Comparison of ENCODE assay signal across 14 cellular contexts in the genomic region with DNA sequence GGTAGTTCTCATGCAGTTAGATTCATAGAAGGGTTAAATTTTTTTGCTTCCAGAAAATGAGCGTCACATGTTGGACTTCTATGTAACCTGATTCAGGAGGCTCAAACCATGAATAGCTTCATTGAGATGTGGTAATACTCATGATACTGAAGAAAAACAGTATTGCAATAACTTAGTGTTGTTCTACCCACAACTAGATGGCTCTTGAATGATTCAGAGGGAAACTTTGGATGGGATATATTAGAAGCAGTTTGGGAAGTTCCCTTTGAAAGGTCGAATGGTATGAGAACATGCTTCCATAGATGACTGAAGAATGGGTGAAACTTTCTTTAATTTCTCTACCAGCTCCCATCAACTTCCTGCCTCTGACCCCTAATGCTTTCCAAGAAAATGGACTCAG.
DNase-seq lines count a peak whose midpoint lies in the region; ATAC-seq and TF ChIP-seq lines count a peak whose summit lies in the region.
"Had no signal": no experiment of that assay in that cellular context is flagged by ENCODE, and none has a peak within 500 bp of the region (broad histone marks: within the 10 kb centered on the region; RNA-seq: fewer than 3 reads in every experiment).

No MANE protein-coding gene starts in this region.

- no peaks in the 10 kb centered on the region for H3K79me2 ChIP-seq in mesendoderm (ENCODE audit: control insufficient read depth, insufficient read depth, low read length)

- peak overlapping the region; percentile 98 for H2BK5ac ChIP-seq in IMR-90 (ENCODE audit: low read depth, low read length, poor library complexity, severe bottlenecking)
- H2BK5ac ChIP-seq in mesendoderm (ENCODE audit: low read length) = no peak overlapping the region

- no peak for TF ChIP-seq CTCF in AG10803 (conservative IDR thresholded peaks at IDR 0.05; ENCODE audit: low read length)
- TF ChIP-seq CTCF in IMR-90 (conservative IDR thresholded peaks at IDR 0.05; ENCODE audit: low read depth, low read length) = no peak
- TF ChIP-seq CTCF in mucosa of descending colon (IDR thresholded peaks at IDR 0.05) = no peak

- H3K4me1 ChIP-seq in IMR-90 (ENCODE audit: control insufficient read depth, insufficient read depth, low read length) = peaks cover 23% of the 10 kb centered on the region; the same call in 1 of the 2 replicates
- no peaks in the 10 kb centered on the region for H3K4me1 ChIP-seq in mucosa of descending colon (ENCODE audit: low read depth)
- H3K4me1 ChIP-seq in mesendoderm (ENCODE audit: control insufficient read depth, low read depth, low read length) = no peaks in the 10 kb centered on the region

- H3K56ac ChIP-seq in IMR-90 (ENCODE audit: extremely low read depth, insufficient read depth, low read length) (peak overlapping the region; percentile 42; the same call in 1 of the 2 replicates), mesendoderm (ENCODE audit: low read length) (no peak overlapping the region)

- H3K4ac ChIP-seq in IMR-90 (ENCODE audit: low read depth, low read length) (peak overlapping the region; percentile 95), mesendoderm (ENCODE audit: low read depth, low read length) (no peak overlapping the region)

- H3K9me1 ChIP-seq in IMR-90 (ENCODE audit: insufficient read depth, low read length) = peaks cover 17% of the 10 kb centered on the region

- no peak overlapping the region for H3K9ac ChIP-seq in IMR-90 (ENCODE audit: low read depth, low read length)
- H3K9ac ChIP-seq in mesendoderm (ENCODE audit: low read length) = no peak overlapping the region

- in situ Hi-C loops in IMR-90 (cut with MboI; ENCODE audit: low sequenced_read_pairs) = no loop called here

- TF ChIP-seq RAD21 in IMR-90 (IDR thresholded peaks at IDR 0.05; ENCODE audit: low read length) = no peak

- H3K4me3 ChIP-seq in AG10803 (ENCODE audit: low read length) = no peak overlapping the region
- H3K4me3 ChIP-seq in IMR-90 (ENCODE audit: insufficient read depth, low read depth, low read length) = no peak overlapping the region
- no peak overlapping the region for H3K4me3 ChIP-seq in mucosa of descending colon
- no peak overlapping the region for H3K4me3 ChIP-seq in mesendoderm (ENCODE audit: low read length)
- H3K4me3 ChIP-seq: cardiac muscle cell had no signal

- H3K27ac ChIP-seq in IMR-90 (ENCODE audit: insufficient read depth, low read length) (peak overlapping the region; percentile 81), mesendoderm (ENCODE audit: low read depth, low read length) (no peak overlapping the region)
- H3K27ac ChIP-seq: cardiac muscle cell had no signal

- POLR2A ChIA-PET in IMR-90 (lab: Charles Lee; ENCODE audit: unreplicated experiment) = no interaction called here

- WGBS in IMR-90 (ENCODE audit: extremely low coverage in 2 of 2, insufficient read length in 1 of 2), 2 experiments = no CpG with 5 or more reads among the region's 2 CpGs
- WGBS in mesendoderm (ENCODE audit: extremely low coverage, insufficient coverage, low lambda C conversion rate) = no CpG with 5 or more reads among the region's 2 CpGs

- no TSS peak for BruUV-seq in IMR-90 (replicated peaks; lab: Mats Ljungman, UMichigan)

- CTCF ChIA-PET in IMR-90 (lab: Yijun Ruan, JAX) = interaction anchor here (0.6 to 1.3 kb wide), 3 partner anchors 19 to 190 kb away, joined by 3 to 4 read pairs (median 3); no protein-coding TSS in a partner anchor

- H3K79me1 ChIP-seq in IMR-90 (ENCODE audit: low read depth in 1 of 2, low read length in 2 of 2) = no peaks in the 10 kb centered on the region
- H3K79me1 ChIP-seq in mesendoderm (ENCODE audit: low read length) = no peaks in the 10 kb centered on the region

- H2AK5ac ChIP-seq in IMR-90 (ENCODE audit: low read depth, low read length) (0 out of 2 replicates have a peak overlapping the region, but pooled peaks have one; percentile 28), mesendoderm (ENCODE audit: low read length) (no peak overlapping the region)

- H2AFZ ChIP-seq in IMR-90 (replicated peaks; ENCODE audit: low read length, poor library complexity) = no peak overlapping the region

- no peaks in the 10 kb centered on the region for H4K20me1 ChIP-seq in IMR-90 (ENCODE audit: insufficient read depth, low read length)

- H4K5ac ChIP-seq in IMR-90 (ENCODE audit: low read depth, low read length) (peak overlapping the region; percentile 59; the same call in 1 of the 2 replicates), mesendoderm (ENCODE audit: low read length) (no peak overlapping the region)

- H2AK9ac ChIP-seq in IMR-90 (replicated peaks; ENCODE audit: low read depth, low read length, poor library complexity) = no peak overlapping the region

- H4K8ac ChIP-seq in IMR-90 (ENCODE audit: low read depth in 2 of 2, low read length in 2 of 2) = peak overlapping the region in 1 of 2 experiments; percentile 89; a peak in 2 of 4 replicates
- no peak overlapping the region for H4K8ac ChIP-seq in mesendoderm (ENCODE audit: low read depth, low read length)

- H3K27me3 ChIP-seq in IMR-90 (ENCODE audit: control insufficient read depth, insufficient read depth, low read length) (no peaks in the 10 kb centered on the region), mesendoderm (ENCODE audit: insufficient read depth, low read length, poor library complexity) (no peaks in the 10 kb centered on the region)
- H3K27me3 ChIP-seq: cardiac muscle cell had no signal

- peak; percentile 72 for ATAC-seq in IMR-90 (ENCODE audit: low read depth)
- ATAC-seq in mucosa of descending colon = peak; percentile 9
- ATAC-seq in HG02870 (IDR thresholded peaks at IDR 0.05; ENCODE audit: unreplicated experiment) = no peak

- peak overlapping the region; percentile 71; the same call in 1 of the 2 replicates for H2BK20ac ChIP-seq in IMR-90 (ENCODE audit: low read depth, low read length)

- H2BK120ac ChIP-seq in IMR-90 (ENCODE audit: low read depth, low read length) = peak overlapping the region; percentile 82
- H2BK120ac ChIP-seq in mesendoderm (ENCODE audit: low read depth, low read length) = no peak overlapping the region

- intact Hi-C loops in IMR-90 (cut with micrococcal nuclease) = loop anchor here (10.0 kb wide), 1 partner anchor 56 kb away; no protein-coding TSS in a partner anchor
- intact Hi-C loops in mucosa of descending colon (cut with DNase I, micrococcal nuclease) = no loop called here

- H3K18ac ChIP-seq in IMR-90 (ENCODE audit: low read depth, low read length) = peak overlapping the region; percentile 92; the same call in 1 of the 2 replicates
- H3K18ac ChIP-seq in mesendoderm (ENCODE audit: low read length) = no peak overlapping the region

- H3K23ac ChIP-seq in IMR-90 (ENCODE audit: low read depth, low read length) (no peak overlapping the region; the same call in 1 of the 2 replicates), mesendoderm (ENCODE audit: low read length) (no peak overlapping the region)

- dilution Hi-C loops in IMR-90 (cut with HindIII; ENCODE audit: low sequenced_read_pairs, unreplicated experiment) = no loop called here

- DNase-seq in AG10803 (ENCODE audit: low read depth) = peak; percentile 97
- DNase-seq in IMR-90 = peak; percentile 98
- peak; percentile 31 for DNase-seq in epidermal melanocyte (ENCODE audit: insufficient read length, low spot score)
- DNase-seq in mucosa of descending colon = no peak
- DNase-seq in amygdala (lab: John Stamatoyannopoulos, UW) = no peak
- no peak for DNase-seq in NOMO-1 treated with dmso at 0.1 percent for 144 hours (lab: John Stamatoyannopoulos, UW; ENCODE audit: unreplicated experiment)
- DNase-seq in mesendoderm = no peak
- DNase-seq: CD4-positive, CD25-positive, alpha-beta regulatory T cell; KG1; stimulated activated CD4-positive, alpha-beta T cell treated with anti-CD3 and anti-CD28 coated beads, Interleukin-2, amount 100 ng/mL, for 48 hours; stimulated activated naive CD4-positive, alpha-beta T cell; SW 1271 had no signal

- no peaks in the 10 kb centered on the region for H3K36me3 ChIP-seq in IMR-90 (ENCODE audit: control insufficient read depth, insufficient read depth, low read length)
- no peaks in the 10 kb centered on the region for H3K36me3 ChIP-seq in mucosa of descending colon (ENCODE audit: low read depth)
- no peaks in the 10 kb centered on the region for H3K36me3 ChIP-seq in mesendoderm (ENCODE audit: control insufficient read depth, insufficient read depth, low read length)
- H3K36me3 ChIP-seq: cardiac muscle cell had no signal

- no peak overlapping the region for H3K14ac ChIP-seq in IMR-90 (replicated peaks; ENCODE audit: low read depth, low read length)

- peak overlapping the region; percentile 30; the same call in 1 of the 2 replicates for H4K91ac ChIP-seq in IMR-90 (ENCODE audit: insufficient read depth, low read depth, low read length)

- TF ChIP-seq POLR2A in IMR-90 (IDR thresholded peaks at IDR 0.05; ENCODE audit: low read depth, low read length) = no peak

- peak overlapping the region; percentile 82; the same call in 1 of the 2 replicates for H3K4me2 ChIP-seq in IMR-90 (ENCODE audit: low read depth, low read length)
- no peak overlapping the region for H3K4me2 ChIP-seq in mesendoderm (ENCODE audit: low read length)

- H2BK15ac ChIP-seq in IMR-90 (ENCODE audit: low read depth, low read length) (peak overlapping the region; percentile 81; the same call in 1 of the 3 replicates), mesendoderm (replicated peaks; ENCODE audit: low read depth) (no peak overlapping the region)

- no peaks in the 10 kb centered on the region for H3K9me3 ChIP-seq in IMR-90 (ENCODE audit: control insufficient read depth, insufficient read depth, low read length)
- no peaks in the 10 kb centered on the region for H3K9me3 ChIP-seq in mucosa of descending colon

TF ChIP-seq in IMR-90, 13 proteins besides CTCF, POLR2A, EP300 and RAD21:
- TF ChIP-seq MAZ (IDR thresholded peaks at IDR 0.05; ENCODE audit: borderline replicate concordance, low read depth, low read length) (no peak), FOS (IDR thresholded peaks at IDR 0.05; ENCODE audit: low read depth, low read length) (peak; percentile 74), MXI1 (IDR thresholded peaks at IDR 0.05; ENCODE audit: borderline replicate concordance, low read depth, low read length) (no peak), USF2 (IDR thresholded peaks at IDR 0.05; ENCODE audit: low read depth, low read length) (peak; percentile 89), MAFK (IDR thresholded peaks at IDR 0.05; ENCODE audit: low read depth, low read length) (0 out of 2 replicates have a peak, but pooled peaks have one; percentile 4), CEBPB (IDR thresholded peaks at IDR 0.05; ENCODE audit: low read depth, low read length) (peak; percentile 97)

Comparison
In these comparisons a context has a peak if more than half of its experiments do, and no peak if none do; other contexts are left out.
1. DNase-seq: peak in AG10803 (single experiment), IMR-90 (single experiment) and epidermal melanocyte (single experiment); none in mucosa of descending colon (0 of 3), amygdala (0 of 56), NOMO-1 treated with dmso at 0.1 percent for 144 hours (single experiment) and mesendoderm (single experiment).